ENCODE assay signal across 1 cellular context in the genomic region with DNA sequence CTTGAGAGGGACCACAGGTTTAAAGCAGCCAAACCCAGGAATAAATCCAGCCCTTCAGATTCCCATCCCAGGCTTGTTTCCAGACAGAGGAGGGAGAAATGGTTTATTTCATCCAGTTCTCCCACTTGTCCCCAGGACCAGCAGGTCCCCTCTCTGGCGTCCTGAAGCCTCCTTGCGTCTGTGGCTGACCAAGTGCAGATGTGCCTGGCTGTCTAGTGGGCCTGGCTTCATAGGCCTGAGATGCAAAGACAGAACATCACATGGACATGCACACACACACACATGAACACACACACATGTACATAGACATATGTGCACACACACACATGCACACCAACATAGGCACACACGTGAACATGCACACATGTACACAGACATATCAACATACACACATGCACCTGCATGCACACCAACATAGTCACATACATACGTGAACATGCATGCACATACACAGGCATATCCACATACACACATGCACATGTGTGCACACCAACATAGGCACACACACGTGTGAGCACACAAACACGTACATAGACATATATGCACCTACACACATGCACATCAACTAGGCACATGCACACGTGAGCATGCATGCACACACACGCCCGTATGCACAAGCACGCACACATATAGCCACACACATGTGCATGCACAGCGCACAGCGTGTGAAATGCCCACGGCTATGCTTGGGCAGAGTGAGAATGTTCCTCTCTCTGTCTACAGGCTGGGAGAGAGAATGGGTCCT.
TF ChIP-seq lines count a peak whose summit lies in the region.

No MANE protein-coding gene starts in this region.

TF ChIP-seq in HepG2, 621 proteins besides CTCF, POLR2A, EP300 and RAD21 (continued from another document):
- TF ChIP-seq, protein P1, sequence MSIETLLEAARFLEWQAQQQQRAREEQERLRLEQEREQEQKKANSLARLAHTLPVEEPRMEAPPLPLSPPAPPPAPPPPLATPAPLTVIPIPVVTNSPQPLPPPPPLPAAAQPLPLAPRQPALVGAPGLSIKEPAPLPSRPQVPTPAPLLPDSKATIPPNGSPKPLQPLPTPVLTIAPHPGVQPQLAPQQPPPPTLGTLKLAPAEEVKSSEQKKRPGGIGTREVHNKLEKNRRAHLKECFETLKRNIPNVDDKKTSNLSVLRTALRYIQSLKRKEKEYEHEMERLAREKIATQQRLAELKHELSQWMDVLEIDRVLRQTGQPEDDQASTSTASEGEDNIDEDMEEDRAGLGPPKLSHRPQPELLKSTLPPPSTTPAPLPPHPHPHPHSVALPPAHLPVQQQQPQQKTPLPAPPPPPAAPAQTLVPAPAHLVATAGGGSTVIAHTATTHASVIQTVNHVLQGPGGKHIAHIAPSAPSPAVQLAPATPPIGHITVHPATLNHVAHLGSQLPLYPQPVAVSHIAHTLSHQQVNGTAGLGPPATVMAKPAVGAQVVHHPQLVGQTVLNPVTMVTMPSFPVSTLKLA (IDR thresholded peaks at IDR 0.05), result peak; percentile 91
- TF ChIP-seq SRY (CRISPR knock-in tag; IDR thresholded peaks at IDR 0.05), result no peak
